In genomic region chr4:21507439-21507838, GRCh38 we compare ENCODE assay signal across 11 cellular contexts.
DNase-seq lines count a peak whose midpoint lies in the region; ATAC-seq and TF ChIP-seq lines count a peak whose summit lies in the region.
"Had no signal": no experiment of that assay in that cellular context is flagged by ENCODE, and none has a peak within 500 bp of the region (broad histone marks: within the 10 kb centered on the region; RNA-seq: fewer than 3 reads in every experiment).

No MANE protein-coding gene starts in this region.

- H2BK5ac ChIP-seq in mesendoderm (ENCODE audit: low read length), result no peak overlapping the region

- peak; percentile 62 to 69 for DNase-seq in Kasumi-1 (lab: John Stamatoyannopoulos, UW)
- DNase-seq in WTC11 (ENCODE audit: low spot score), result no peak
- DNase-seq in mesendoderm, result peak; percentile 30
- DNase-seq in KG1 (lab: John Stamatoyannopoulos, UW), result no peak
- DNase-seq in occipital lobe (lab: John Stamatoyannopoulos, UW), result no peak
- DNase-seq in omental fat pad (ENCODE audit: low spot score), result no peak
- DNase-seq in middle frontal gyrus (ENCODE audit: extremely low spot score, low spot score), result no peak

- no peaks in the 10 kb centered on the region for H3K79me1 ChIP-seq in mesendoderm (ENCODE audit: low read length)

- no peak overlapping the region for H3K4me2 ChIP-seq in mesendoderm (ENCODE audit: low read length)

- no peaks in the 10 kb centered on the region for H3K27me3 ChIP-seq in mesendoderm (ENCODE audit: insufficient read depth, low read length, poor library complexity)
- H3K27me3 ChIP-seq: right atrium auricular region, SJSA1 had no signal

- TF ChIP-seq CTCF in GM12873 (IDR thresholded peaks at IDR 0.05; ENCODE audit: insufficient read depth, low read depth, low read length, missing control alignments) (peak; percentile 10), WTC11 (IDR thresholded peaks at IDR 0.05) (no peak), omental fat pad (IDR thresholded peaks at IDR 0.05) (no peak)

- POLR2A ChIA-PET in WTC11 (lab: Charles Lee), result no interaction called here

- no peak overlapping the region for H3K27ac Mint-ChIP-seq in WTC11
- H3K27ac Mint-ChIP-seq: activated naive CD4-positive, alpha-beta T cell treated with anti-CD3 and anti-CD28 coated beads, Interleukin-2, amount 50 U/mL, for 24 hours had no signal

- H2BK15ac ChIP-seq in mesendoderm (replicated peaks; ENCODE audit: low read depth), result no peak overlapping the region

- no peaks in the 10 kb centered on the region for H3K4me1 ChIP-seq in mesendoderm (ENCODE audit: control insufficient read depth, low read depth, low read length)
- H3K4me1 ChIP-seq: right atrium auricular region, SJSA1 had no signal

- H3K79me2 ChIP-seq in mesendoderm (ENCODE audit: control insufficient read depth, insufficient read depth, low read length), result no peaks in the 10 kb centered on the region

- no peak overlapping the region for H3K4me3 Mint-ChIP-seq in WTC11
- H3K4me3 Mint-ChIP-seq: activated naive CD4-positive, alpha-beta T cell treated with anti-CD3 and anti-CD28 coated beads, Interleukin-2, amount 50 U/mL, for 24 hours had no signal

- no peak overlapping the region for H2BK120ac ChIP-seq in mesendoderm (ENCODE audit: low read depth, low read length)

- H3K9ac ChIP-seq in mesendoderm (ENCODE audit: low read length), result no peak overlapping the region

- H4K5ac ChIP-seq in mesendoderm (ENCODE audit: low read length), result no peak overlapping the region

- WGBS in mesendoderm (ENCODE audit: extremely low coverage, insufficient coverage, low lambda C conversion rate), result no CpG with 5 or more reads among the region's 4 CpGs

- CTCF ChIA-PET in WTC11 (lab: Charles Lee), result interaction anchor here (0.6 to 4.0 kb wide), 10 partner anchors 8 to 260 kb away, joined by 3 to 18 read pairs (median 4); no protein-coding TSS in a partner anchor

- no peaks in the 10 kb centered on the region for H3K36me3 ChIP-seq in mesendoderm (ENCODE audit: control insufficient read depth, insufficient read depth, low read length)
- H3K36me3 ChIP-seq: right atrium auricular region, SJSA1 had no signal

- H3K4ac ChIP-seq in mesendoderm (ENCODE audit: low read depth, low read length), result no peak overlapping the region

- no peak overlapping the region for H2AK5ac ChIP-seq in mesendoderm (ENCODE audit: low read length)

- H3K9me3 Mint-ChIP-seq in WTC11, result no peaks in the 10 kb centered on the region
- H3K9me3 Mint-ChIP-seq: activated naive CD4-positive, alpha-beta T cell treated with anti-CD3 and anti-CD28 coated beads, Interleukin-2, amount 50 U/mL, for 24 hours had no signal

- no peak overlapping the region for H4K8ac ChIP-seq in mesendoderm (ENCODE audit: low read depth, low read length)

- no peaks in the 10 kb centered on the region for H3K4me1 Mint-ChIP-seq in WTC11
- H3K4me1 Mint-ChIP-seq: activated naive CD4-positive, alpha-beta T cell treated with anti-CD3 and anti-CD28 coated beads, Interleukin-2, amount 50 U/mL, for 24 hours had no signal

- H3K18ac ChIP-seq in mesendoderm (ENCODE audit: low read length), result no peak overlapping the region

- no peak overlapping the region for H3K23ac ChIP-seq in mesendoderm (ENCODE audit: low read length)

- H3K36me3 Mint-ChIP-seq in WTC11, result no peaks in the 10 kb centered on the region
- H3K36me3 Mint-ChIP-seq: activated naive CD4-positive, alpha-beta T cell treated with anti-CD3 and anti-CD28 coated beads, Interleukin-2, amount 50 U/mL, for 24 hours had no signal

- no peak overlapping the region for H3K4me3 ChIP-seq in mesendoderm (ENCODE audit: low read length)
- H3K4me3 ChIP-seq: right atrium auricular region, SJSA1 had no signal

- H3K56ac ChIP-seq in mesendoderm (ENCODE audit: low read length), result no peak overlapping the region

- H3K27ac ChIP-seq in mesendoderm (ENCODE audit: low read depth, low read length), result no peak overlapping the region
- H3K27ac ChIP-seq: right atrium auricular region, SJSA1 had no signal

- peak; percentile 79 for ATAC-seq in WTC11
- no peak for ATAC-seq in omental fat pad (ENCODE audit: low FRiP score)

- no peaks in the 10 kb centered on the region for H3K27me3 Mint-ChIP-seq in WTC11 (ENCODE audit: low read depth)

TF ChIP-seq in WTC11, 78 proteins besides CTCF, POLR2A, EP300 and RAD21 (continues in another document):
- TF ChIP-seq ZNF232 (CRISPR knock-in tag; IDR thresholded peaks at IDR 0.05) (no peak), NR2C2 (CRISPR knock-in tag; IDR thresholded peaks at IDR 0.05) (no peak), ZNF532 (CRISPR knock-in tag; IDR thresholded peaks at IDR 0.05; ENCODE audit: borderline replicate concordance) (no peak), PRDM15 (CRISPR knock-in tag; IDR thresholded peaks at IDR 0.05) (no peak), CREM (CRISPR knock-in tag; IDR thresholded peaks at IDR 0.05) (no peak), FOXP4 (CRISPR knock-in tag; IDR thresholded peaks at IDR 0.05) (no peak)
- TF ChIP-seq, protein P1, sequence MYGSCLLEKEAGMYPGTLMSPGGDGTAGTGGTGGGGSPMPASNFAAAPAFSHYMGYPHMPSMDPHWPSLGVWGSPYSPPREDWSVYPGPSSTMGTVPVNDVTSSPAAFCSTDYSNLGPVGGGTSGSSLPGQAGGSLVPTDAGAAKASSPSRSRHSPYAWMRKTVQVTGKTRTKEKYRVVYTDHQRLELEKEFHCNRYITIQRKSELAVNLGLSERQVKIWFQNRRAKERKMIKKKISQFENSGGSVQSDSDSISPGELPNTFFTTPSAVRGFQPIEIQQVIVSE (CRISPR knock-in tag; IDR thresholded peaks at IDR 0.05; ENCODE audit: borderline replicate concordance), result no peak

Comparison
In these comparisons a context has a peak if more than half of its experiments do, and no peak if none do; other contexts are left out.
1. DNase-seq: peak in Kasumi-1 (2 of 2) and mesendoderm (single experiment); none in WTC11 (single experiment), KG1 (single experiment), occipital lobe (single experiment), omental fat pad (single experiment) and middle frontal gyrus (single experiment).